ENCODE assay signal across 8 cellular contexts in the genomic region with DNA sequence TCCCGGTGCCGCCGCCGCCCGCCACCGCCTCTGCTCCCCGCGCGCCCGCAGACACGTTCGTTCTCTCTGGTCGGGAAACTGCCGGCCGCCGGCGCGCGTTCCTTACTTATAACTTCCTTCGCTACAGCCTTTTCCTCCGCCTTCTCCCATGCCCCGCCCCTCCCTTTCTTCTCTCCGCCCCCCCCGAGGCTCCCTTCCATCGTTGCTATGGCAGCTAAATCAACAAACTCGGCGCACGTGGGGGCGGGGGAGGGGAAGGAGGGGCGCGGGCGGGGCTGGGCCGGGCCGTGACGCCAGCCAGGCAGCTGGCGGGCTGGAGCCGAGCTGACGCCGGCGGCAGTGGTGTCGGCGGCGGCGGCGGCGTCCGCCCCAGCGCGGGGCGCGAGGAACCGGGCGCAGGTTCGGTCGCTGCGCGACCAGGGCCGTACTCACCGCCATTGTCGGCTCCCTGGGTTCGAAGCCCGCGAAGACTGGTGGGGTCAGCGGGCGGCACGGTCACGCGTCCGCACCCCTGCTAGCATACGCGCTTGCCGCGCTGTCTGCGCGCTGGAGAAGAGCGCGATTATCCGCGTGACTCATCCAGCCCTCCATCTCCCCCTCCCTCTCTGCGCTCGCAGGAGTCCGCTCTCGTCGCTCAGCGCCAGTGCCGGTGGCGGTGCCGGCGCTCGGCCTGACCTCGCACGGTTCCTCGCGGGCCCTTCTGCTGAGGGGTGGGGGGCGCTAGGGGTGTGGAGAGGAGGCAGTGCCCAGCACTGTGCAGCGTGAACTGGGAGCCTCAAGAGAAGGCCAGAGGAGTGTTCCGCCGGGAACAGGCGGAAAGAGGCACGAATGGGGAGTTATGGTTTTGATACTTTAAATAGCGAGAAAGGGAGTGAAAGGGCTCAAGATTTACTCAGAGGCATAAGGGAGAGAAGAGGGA. TPM values are rescaled to one million over a fixed set of nuclear protein-coding genes. Genes with fewer than 3 reads are reported as not detected.
DNase-seq lines count a peak whose midpoint lies in the region; ATAC-seq and TF ChIP-seq lines count a peak whose summit lies in the region.

Gene KLF4, minus strand, starts transcription at position 83 of the 919 bp plus-strand sequence. CDS start 597 bp downstream, outside the sequence.

- peak within 1 kb of the TSS; percentile 42 for H3K27ac ChIP-seq in substantia nigra (ENCODE audit: low read depth, low read length, poor library complexity, severe bottlenecking)

- peak; percentile 69 for ATAC-seq in GM21825 (IDR thresholded peaks at IDR 0.05; ENCODE audit: unreplicated experiment)

- no peak within 1 kb of the TSS for H3K27ac Mint-ChIP-seq in activated naive CD8-positive, alpha-beta T cell treated with anti-CD3 and anti-CD28 coated beads for 36 hours

- peak within 1 kb of the TSS; percentile 86 for H3K4me3 ChIP-seq in LNCaP clone FGC (ENCODE audit: low read depth, low read length)

- DNase-seq in DMS114 treated with DMSO at 0.1 percent for 48 hours (lab: John Stamatoyannopoulos, UW; ENCODE audit: unreplicated experiment) (peak; percentile 61), LNCaP clone FGC (ENCODE audit: low read depth) (peak; percentile 78), SIG-M5 (lab: John Stamatoyannopoulos, UW) (peak; percentile 33), glomerular visceral epithelial cell (ENCODE audit: extremely low spot score) (peak; percentile 97), non-pigmented ciliary epithelial cell (ENCODE audit: low read depth) (peak; percentile 60), substantia nigra (lab: John Stamatoyannopoulos, UW) (peak; percentile 24 to 86 (median 71))
- peak; percentile 71 for DNase-seq in activated naive CD8-positive, alpha-beta T cell treated with anti-CD3 and anti-CD28 coated beads for 36 hours

- no peaks in the 10 kb centered on the region for H3K9me3 Mint-ChIP-seq in activated naive CD8-positive, alpha-beta T cell treated with anti-CD3 and anti-CD28 coated beads for 36 hours

- H3K36me3 Mint-ChIP-seq in activated naive CD8-positive, alpha-beta T cell treated with anti-CD3 and anti-CD28 coated beads for 36 hours = no peaks in the 10 kb centered on the region

- peak; percentile 34; the same call in 1 of the 2 replicates for TF ChIP-seq CTCF in LNCaP clone FGC (IDR thresholded peaks at IDR 0.05; ENCODE audit: control insufficient read depth, extremely low read depth, insufficient read depth)

- peak within 1 kb of the TSS; percentile 60 for H3K4me3 Mint-ChIP-seq in activated naive CD8-positive, alpha-beta T cell treated with anti-CD3 and anti-CD28 coated beads for 36 hours

- H3K4me1 Mint-ChIP-seq in activated naive CD8-positive, alpha-beta T cell treated with anti-CD3 and anti-CD28 coated beads for 36 hours = peaks cover 12% of the 10 kb centered on the region

- peaks cover 76% of the 10 kb centered on the region for H3K27me3 Mint-ChIP-seq in activated naive CD8-positive, alpha-beta T cell treated with anti-CD3 and anti-CD28 coated beads for 36 hours

RNA-seq across cellular contexts. Expression of gene KLF4, which starts in this region (rescaled TPM):
- total RNA-seq in activated naive CD8-positive, alpha-beta T cell treated with anti-CD3 and anti-CD28 coated beads for 36 hours = under 1 TPM; 0.50 to 0.62 TPM

Comparison
In these comparisons a context has a peak if more than half of its experiments do, and no peak if none do; other contexts are left out.
1. Peak in every context shown above with its lines: DNase-seq, ATAC-seq, H3K4me3 ChIP-seq and H3K27ac ChIP-seq.
2. Peak in DNase-seq in activated naive CD8-positive, alpha-beta T cell treated with anti-CD3 and anti-CD28 coated beads for 36 hours; RNA of the gene not detected or under 1 TPM.
3. DNase-seq: peak in every context shown above with its lines; median percentile 97 in glomerular visceral epithelial cell; 78 in LNCaP clone FGC; 71 in activated naive CD8-positive, alpha-beta T cell treated with anti-CD3 and anti-CD28 coated beads for 36 hours; 71 in substantia nigra; 61 in DMS114 treated with DMSO at 0.1 percent for 48 hours; 60 in non-pigmented ciliary epithelial cell; 33 in SIG-M5.